14 cellular contexts compared by ENCODE assay signal in genomic region chr4:88185916-88186315, GRCh38. TPM values are rescaled to one million over a fixed set of nuclear protein-coding genes. Genes with fewer than 3 reads are reported as not detected.
DNase-seq lines count a peak whose midpoint lies in the region; ATAC-seq and TF ChIP-seq lines count a peak whose summit lies in the region.
"Had no signal": no experiment of that assay in that cellular context is flagged by ENCODE, and none has a peak within 500 bp of the region (broad histone marks: within the 10 kb centered on the region; RNA-seq: fewer than 3 reads in every experiment).

No MANE protein-coding gene starts in this region.

- H3K9me3 ChIP-seq in adipocyte (ENCODE audit: control insufficient read depth, low read length): peaks cover 4% of the 10 kb centered on the region
- no peaks in the 10 kb centered on the region for H3K9me3 ChIP-seq in fibroblast of lung (ENCODE audit: control insufficient read depth, insufficient read depth, low read depth, low read length)
- H3K9me3 ChIP-seq in mesenchymal stem cell (ENCODE audit: control insufficient read depth, low read length): no peaks in the 10 kb centered on the region

- H3K4me1 ChIP-seq in adipocyte (ENCODE audit: control insufficient read depth, insufficient read depth, low read length): peaks cover 7% of the 10 kb centered on the region
- H3K4me1 ChIP-seq in fibroblast of lung (ENCODE audit: control insufficient read depth, extremely low read depth, insufficient read depth, low read length): no peaks in the 10 kb centered on the region
- no peaks in the 10 kb centered on the region for H3K4me1 ChIP-seq in mesenchymal stem cell (ENCODE audit: control insufficient read depth, insufficient read depth, low read depth, low read length)

- H3K14ac ChIP-seq in mesenchymal stem cell (ENCODE audit: low read length in 2 of 2): no peak overlapping the region

- no peak for ATAC-seq in left cardiac atrium
- ATAC-seq: GM12878, GM23338 had no signal

- H3K79me1 ChIP-seq in mesenchymal stem cell (replicated peaks; ENCODE audit: low read length, poor library complexity, severe bottlenecking): no peaks in the 10 kb centered on the region

- intact Hi-C loops in left cardiac atrium (cut with DNase I): no loop called here

- H3K4ac ChIP-seq in mesenchymal stem cell (ENCODE audit: low read depth in 1 of 2, low read length in 2 of 2): no peak overlapping the region

- H3K4me2 ChIP-seq in fibroblast of lung (ENCODE audit: extremely low read depth, insufficient read depth, low read length): no peak overlapping the region
- no peak overlapping the region for H3K4me2 ChIP-seq in mesenchymal stem cell (ENCODE audit: low read length, poor library complexity, severe bottlenecking)
- H3K4me2 ChIP-seq: BLaER1, GM23338 had no signal

- H3K4me3 ChIP-seq in adipocyte (ENCODE audit: low read length): no peak overlapping the region
- no peak overlapping the region for H3K4me3 ChIP-seq in fibroblast of lung (replicated peaks in 1 of 4; ENCODE audit: control extremely low read depth in 1 of 4, insufficient read depth in 1 of 4, low read depth in 3 of 4, low read length in 4 of 4)
- no peak overlapping the region for H3K4me3 ChIP-seq in mesenchymal stem cell (ENCODE audit: insufficient read depth in 1 of 2, low read depth in 1 of 2, low read length in 2 of 2)
- H3K4me3 ChIP-seq: BLaER1, GM12878, GM23338 had no signal

- H2BK15ac ChIP-seq in mesenchymal stem cell (ENCODE audit: low read depth, poor library complexity, severe bottlenecking): no peak overlapping the region

- H3K36me3 ChIP-seq in adipocyte (ENCODE audit: control insufficient read depth, insufficient read depth, low read length, severe bottlenecking) (no peaks in the 10 kb centered on the region), fibroblast of lung (ENCODE audit: control insufficient read depth, insufficient read depth, low read length) (no peaks in the 10 kb centered on the region), mesenchymal stem cell (ENCODE audit: control insufficient read depth in 1 of 2, insufficient read depth in 2 of 2, low read depth in 1 of 2, low read length in 2 of 2) (no peaks in the 10 kb centered on the region)
- H3K36me3 ChIP-seq: BLaER1 had no signal

- H3K79me2 ChIP-seq in fibroblast of lung (ENCODE audit: control insufficient read depth, insufficient read depth, low read length): no peaks in the 10 kb centered on the region

- H3K9ac ChIP-seq in adipocyte (ENCODE audit: low read length) (no peak overlapping the region), fibroblast of lung (ENCODE audit: insufficient read depth, low read length) (no peak overlapping the region), mesenchymal stem cell (ENCODE audit: low read length) (no peak overlapping the region)
- H3K9ac ChIP-seq: BLaER1 had no signal

- no peak overlapping the region for H3K18ac ChIP-seq in mesenchymal stem cell (ENCODE audit: low read depth in 1 of 2, low read length in 2 of 2)

- no peaks in the 10 kb centered on the region for H4K20me1 ChIP-seq in fibroblast of lung (ENCODE audit: control insufficient read depth, extremely low read depth, insufficient read depth, low read length)
- H4K20me1 ChIP-seq: BLaER1 had no signal

- H2AK5ac ChIP-seq in mesenchymal stem cell (ENCODE audit: low read length, severe bottlenecking): no peak overlapping the region

- H3K27ac ChIP-seq in fibroblast of lung (ENCODE audit: insufficient read depth, low read length): no peak overlapping the region
- no peak overlapping the region for H3K27ac ChIP-seq in mesenchymal stem cell (ENCODE audit: low read length, poor library complexity, severe bottlenecking)
- H3K27ac ChIP-seq: BLaER1 had no signal

- H2BK120ac ChIP-seq in mesenchymal stem cell (ENCODE audit: low read depth, low read length): no peak overlapping the region

- H3K27me3 ChIP-seq in adipocyte (replicated peaks; ENCODE audit: control insufficient read depth, insufficient read depth, low read length): no peaks in the 10 kb centered on the region
- H3K27me3 ChIP-seq in fibroblast of lung (ENCODE audit: control insufficient read depth, insufficient read depth, low read length): no peaks in the 10 kb centered on the region
- no peaks in the 10 kb centered on the region for H3K27me3 ChIP-seq in mesenchymal stem cell (ENCODE audit: control insufficient read depth in 1 of 2, insufficient read depth in 1 of 2, low read length in 2 of 2)
- H3K27me3 ChIP-seq: BLaER1 had no signal

- TF ChIP-seq CTCF in AG09319 (IDR thresholded peaks at IDR 0.05; ENCODE audit: low read depth, low read length) (no peak), fibroblast of lung (conservative IDR thresholded peaks at IDR 0.05 in 1 of 2, IDR thresholded peaks at IDR 0.05 in 1 of 2; ENCODE audit: low read depth in 1 of 2, low read length in 2 of 2) (no peak)

- no peak overlapping the region for H2AFZ ChIP-seq in fibroblast of lung (ENCODE audit: low read length)
- H2AFZ ChIP-seq in mesenchymal stem cell (ENCODE audit: low read depth, low read length): no peak overlapping the region
- H2AFZ ChIP-seq: GM23338 had no signal

- no peak overlapping the region for H4K8ac ChIP-seq in mesenchymal stem cell (ENCODE audit: low read length)

- no peak overlapping the region for H2BK12ac ChIP-seq in mesenchymal stem cell (ENCODE audit: low read length in 2 of 2)

- H2BK5ac ChIP-seq in mesenchymal stem cell (ENCODE audit: low read depth, low read length, poor library complexity, severe bottlenecking): no peak overlapping the region

- H4K91ac ChIP-seq in mesenchymal stem cell (ENCODE audit: low read length): no peak overlapping the region

- DNase-seq in AG09319 (ENCODE audit: extremely low read depth, low read depth): peak; percentile 11
- DNase-seq in adipocyte (ENCODE audit: low read depth): peak; percentile 40
- DNase-seq in fibroblast of lung (ENCODE audit: low read depth in 2 of 2): peak; percentile 60 to 62
- DNase-seq in mesenchymal stem cell: peak; percentile 86
- no peak for DNase-seq in NCI-H146 (lab: John Stamatoyannopoulos, UW)
- DNase-seq in OCI-M1 (lab: John Stamatoyannopoulos, UW): no peak
- no peak for DNase-seq in left cardiac atrium
- DNase-seq: ACHN; Caco-2; CD8-positive, alpha-beta memory T cell; H7 had no signal

- H3K23ac ChIP-seq in mesenchymal stem cell (ENCODE audit: low read length in 2 of 2): no peak overlapping the region

RNA-seq across cellular contexts. Expression of gene ABCG2, which starts 27.5 kb away (rescaled TPM):
- total RNA-seq in fibroblast of lung (0.51 and 1.3 TPM in 2 replicates), left cardiac atrium (1 to 10 TPM; 1.4 to 1.6 TPM)
- 4.5 and 5.5 TPM in 2 replicates for polyA plus RNA-seq in fibroblast of lung
- 2.7 and 4.1 TPM in 2 replicates for polyA plus RNA-seq in fibroblast of lung (2012)
- polyA minus RNA-seq in fibroblast of lung (ENCODE audit: low replicate concordance): 2.1 and 2.2 TPM in 2 replicates
- polyA plus RNA-seq in mesenchymal stem cell (2013, experiment 1 of 2): 1.1 TPM
- 1.4 TPM for polyA plus RNA-seq in mesenchymal stem cell (2013, experiment 2 of 2)

Comparison
In these comparisons a context has a peak if more than half of its experiments do, and no peak if none do; other contexts are left out.
1. DNase-seq: peak in AG09319 (single experiment), adipocyte (single experiment), fibroblast of lung (2 of 2) and mesenchymal stem cell (single experiment); none in NCI-H146 (single experiment), OCI-M1 (single experiment) and left cardiac atrium (single experiment).